In the genomic region with DNA sequence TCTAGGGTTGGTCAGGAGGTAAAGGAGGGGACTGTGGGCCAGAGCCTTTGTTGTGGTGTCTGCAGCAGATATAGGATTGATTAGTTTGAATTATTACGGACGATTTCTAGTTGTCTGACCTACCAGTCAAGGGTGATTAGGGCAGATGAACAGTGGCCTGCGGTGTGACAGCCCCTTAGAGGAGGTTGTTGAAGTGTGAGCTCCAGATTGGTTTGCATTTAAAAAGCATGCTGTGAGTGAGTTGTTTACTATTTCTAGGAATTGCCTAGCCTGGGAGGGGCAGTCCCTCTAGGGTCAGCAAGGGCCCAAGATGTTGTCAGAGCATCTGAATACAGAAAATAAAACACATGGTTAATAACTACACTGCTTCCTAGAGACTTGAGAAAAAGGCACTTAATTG, we compare ENCODE assay signal across 1 cellular context.
TF ChIP-seq lines count a peak whose summit lies in the region.

No MANE protein-coding gene starts in this region.

TF ChIP-seq in GM23338, 12 proteins besides CTCF, POLR2A, EP300 and RAD21 (continued from another document):
- TF ChIP-seq, protein P1, sequence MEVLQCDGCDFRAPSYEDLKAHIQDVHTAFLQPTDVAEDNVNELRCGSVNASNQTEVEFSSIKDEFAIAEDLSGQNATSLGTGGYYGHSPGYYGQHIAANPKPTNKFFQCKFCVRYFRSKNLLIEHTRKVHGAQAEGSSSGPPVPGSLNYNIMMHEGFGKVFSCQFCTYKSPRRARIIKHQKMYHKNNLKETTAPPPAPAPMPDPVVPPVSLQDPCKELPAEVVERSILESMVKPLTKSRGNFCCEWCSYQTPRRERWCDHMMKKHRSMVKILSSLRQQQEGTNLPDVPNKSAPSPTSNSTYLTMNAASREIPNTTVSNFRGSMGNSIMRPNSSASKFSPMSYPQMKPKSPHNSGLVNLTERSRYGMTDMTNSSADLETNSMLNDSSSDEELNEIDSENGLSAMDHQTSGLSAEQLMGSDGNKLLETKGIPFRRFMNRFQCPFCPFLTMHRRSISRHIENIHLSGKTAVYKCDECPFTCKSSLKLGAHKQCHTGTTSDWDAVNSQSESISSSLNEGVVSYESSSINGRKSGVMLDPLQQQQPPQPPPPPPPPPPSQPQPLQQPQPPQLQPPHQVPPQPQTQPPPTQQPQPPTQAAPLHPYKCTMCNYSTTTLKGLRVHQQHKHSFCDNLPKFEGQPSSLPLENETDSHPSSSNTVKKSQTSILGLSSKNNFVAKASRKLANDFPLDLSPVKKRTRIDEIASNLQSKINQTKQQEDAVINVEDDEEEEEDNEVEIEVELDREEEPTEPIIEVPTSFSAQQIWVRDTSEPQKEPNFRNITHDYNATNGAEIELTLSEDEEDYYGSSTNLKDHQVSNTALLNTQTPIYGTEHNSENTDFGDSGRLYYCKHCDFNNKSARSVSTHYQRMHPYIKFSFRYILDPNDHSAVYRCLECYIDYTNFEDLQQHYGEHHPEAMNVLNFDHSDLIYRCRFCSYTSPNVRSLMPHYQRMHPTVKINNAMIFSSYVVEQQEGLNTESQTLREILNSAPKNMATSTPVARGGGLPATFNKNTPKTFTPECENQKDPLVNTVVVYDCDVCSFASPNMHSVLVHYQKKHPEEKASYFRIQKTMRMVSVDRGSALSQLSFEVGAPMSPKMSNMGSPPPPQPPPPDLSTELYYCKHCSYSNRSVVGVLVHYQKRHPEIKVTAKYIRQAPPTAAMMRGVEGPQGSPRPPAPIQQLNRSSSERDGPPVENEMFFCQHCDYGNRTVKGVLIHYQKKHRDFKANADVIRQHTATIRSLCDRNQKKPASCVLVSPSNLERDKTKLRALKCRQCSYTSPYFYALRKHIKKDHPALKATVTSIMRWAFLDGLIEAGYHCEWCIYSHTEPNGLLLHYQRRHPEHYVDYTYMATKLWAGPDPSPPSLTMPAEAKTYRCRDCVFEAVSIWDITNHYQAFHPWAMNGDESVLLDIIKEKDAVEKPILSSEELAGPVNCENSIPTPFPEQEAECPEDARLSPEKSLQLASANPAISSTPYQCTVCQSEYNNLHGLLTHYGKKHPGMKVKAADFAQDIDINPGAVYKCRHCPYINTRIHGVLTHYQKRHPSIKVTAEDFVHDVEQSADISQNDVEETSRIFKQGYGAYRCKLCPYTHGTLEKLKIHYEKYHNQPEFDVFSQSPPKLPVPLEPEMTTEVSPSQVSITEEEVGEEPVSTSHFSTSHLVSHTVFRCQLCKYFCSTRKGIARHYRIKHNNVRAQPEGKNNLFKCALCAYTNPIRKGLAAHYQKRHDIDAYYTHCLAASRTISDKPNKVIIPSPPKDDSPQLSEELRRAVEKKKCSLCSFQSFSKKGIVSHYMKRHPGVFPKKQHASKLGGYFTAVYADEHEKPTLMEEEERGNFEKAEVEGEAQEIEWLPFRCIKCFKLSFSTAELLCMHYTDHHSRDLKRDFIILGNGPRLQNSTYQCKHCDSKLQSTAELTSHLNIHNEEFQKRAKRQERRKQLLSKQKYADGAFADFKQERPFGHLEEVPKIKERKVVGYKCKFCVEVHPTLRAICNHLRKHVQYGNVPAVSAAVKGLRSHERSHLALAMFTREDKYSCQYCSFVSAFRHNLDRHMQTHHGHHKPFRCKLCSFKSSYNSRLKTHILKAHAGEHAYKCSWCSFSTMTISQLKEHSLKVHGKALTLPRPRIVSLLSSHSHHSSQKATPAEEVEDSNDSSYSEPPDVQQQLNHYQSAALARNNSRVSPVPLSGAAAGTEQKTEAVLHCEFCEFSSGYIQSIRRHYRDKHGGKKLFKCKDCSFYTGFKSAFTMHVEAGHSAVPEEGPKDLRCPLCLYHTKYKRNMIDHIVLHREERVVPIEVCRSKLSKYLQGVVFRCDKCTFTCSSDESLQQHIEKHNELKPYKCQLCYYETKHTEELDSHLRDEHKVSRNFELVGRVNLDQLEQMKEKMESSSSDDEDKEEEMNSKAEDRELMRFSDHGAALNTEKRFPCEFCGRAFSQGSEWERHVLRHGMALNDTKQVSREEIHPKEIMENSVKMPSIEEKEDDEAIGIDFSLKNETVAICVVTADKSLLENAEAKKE (CRISPR knock-in tag; IDR thresholded peaks at IDR 0.05), result no peak
- TF ChIP-seq JUNB (IDR thresholded peaks at IDR 0.05; ENCODE audit: unreplicated experiment), result no peak
- TF ChIP-seq, protein P2, sequence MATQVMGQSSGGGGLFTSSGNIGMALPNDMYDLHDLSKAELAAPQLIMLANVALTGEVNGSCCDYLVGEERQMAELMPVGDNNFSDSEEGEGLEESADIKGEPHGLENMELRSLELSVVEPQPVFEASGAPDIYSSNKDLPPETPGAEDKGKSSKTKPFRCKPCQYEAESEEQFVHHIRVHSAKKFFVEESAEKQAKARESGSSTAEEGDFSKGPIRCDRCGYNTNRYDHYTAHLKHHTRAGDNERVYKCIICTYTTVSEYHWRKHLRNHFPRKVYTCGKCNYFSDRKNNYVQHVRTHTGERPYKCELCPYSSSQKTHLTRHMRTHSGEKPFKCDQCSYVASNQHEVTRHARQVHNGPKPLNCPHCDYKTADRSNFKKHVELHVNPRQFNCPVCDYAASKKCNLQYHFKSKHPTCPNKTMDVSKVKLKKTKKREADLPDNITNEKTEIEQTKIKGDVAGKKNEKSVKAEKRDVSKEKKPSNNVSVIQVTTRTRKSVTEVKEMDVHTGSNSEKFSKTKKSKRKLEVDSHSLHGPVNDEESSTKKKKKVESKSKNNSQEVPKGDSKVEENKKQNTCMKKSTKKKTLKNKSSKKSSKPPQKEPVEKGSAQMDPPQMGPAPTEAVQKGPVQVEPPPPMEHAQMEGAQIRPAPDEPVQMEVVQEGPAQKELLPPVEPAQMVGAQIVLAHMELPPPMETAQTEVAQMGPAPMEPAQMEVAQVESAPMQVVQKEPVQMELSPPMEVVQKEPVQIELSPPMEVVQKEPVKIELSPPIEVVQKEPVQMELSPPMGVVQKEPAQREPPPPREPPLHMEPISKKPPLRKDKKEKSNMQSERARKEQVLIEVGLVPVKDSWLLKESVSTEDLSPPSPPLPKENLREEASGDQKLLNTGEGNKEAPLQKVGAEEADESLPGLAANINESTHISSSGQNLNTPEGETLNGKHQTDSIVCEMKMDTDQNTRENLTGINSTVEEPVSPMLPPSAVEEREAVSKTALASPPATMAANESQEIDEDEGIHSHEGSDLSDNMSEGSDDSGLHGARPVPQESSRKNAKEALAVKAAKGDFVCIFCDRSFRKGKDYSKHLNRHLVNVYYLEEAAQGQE (IDR thresholded peaks at IDR 0.05; ENCODE audit: unreplicated experiment), result no peak
- no peak for TF ChIP-seq CREB1 (CRISPR knock-in tag; IDR thresholded peaks at IDR 0.05; ENCODE audit: low read depth)
